In the genomic region with DNA sequence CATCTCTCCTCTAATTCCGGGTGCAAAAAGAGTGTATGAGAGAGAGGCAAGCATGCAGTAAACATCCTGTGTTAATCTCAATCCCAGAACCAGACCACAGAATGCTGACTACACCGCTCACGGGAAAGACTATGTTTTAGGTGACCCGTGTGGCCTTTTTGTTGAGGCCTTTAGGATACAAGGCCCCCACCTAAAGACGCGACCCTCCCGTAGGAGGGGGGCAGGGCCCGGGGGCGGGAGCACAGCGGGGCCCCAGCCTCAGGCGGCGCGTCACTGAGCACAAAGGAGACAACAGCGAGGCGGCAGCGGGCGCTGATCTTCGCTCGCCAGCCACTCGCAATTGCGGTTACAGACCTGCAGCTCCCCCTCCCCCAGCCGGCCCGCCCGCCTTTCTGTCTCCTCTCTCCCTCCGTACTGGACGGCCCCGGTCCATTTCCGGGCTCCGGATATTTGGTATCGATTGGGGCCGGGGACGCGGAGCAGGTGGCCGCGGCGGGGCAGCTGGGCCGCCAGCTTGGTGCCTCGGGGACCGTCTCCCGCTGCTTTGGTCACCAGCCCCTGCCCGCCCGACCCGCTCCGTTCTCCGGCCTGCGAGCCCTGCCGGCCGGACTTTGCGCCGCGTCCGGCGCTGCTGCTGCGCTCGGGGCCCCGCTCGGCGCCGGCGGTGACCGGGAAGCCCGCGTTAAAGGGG, we compare ENCODE assay signal across 8 cellular contexts. TPM values are rescaled to one million over a fixed set of nuclear protein-coding genes. Genes with fewer than 3 reads are reported as not detected.
DNase-seq lines count a peak whose midpoint lies in the region; ATAC-seq lines count a peak whose summit lies in the region.

A gene with protein sequence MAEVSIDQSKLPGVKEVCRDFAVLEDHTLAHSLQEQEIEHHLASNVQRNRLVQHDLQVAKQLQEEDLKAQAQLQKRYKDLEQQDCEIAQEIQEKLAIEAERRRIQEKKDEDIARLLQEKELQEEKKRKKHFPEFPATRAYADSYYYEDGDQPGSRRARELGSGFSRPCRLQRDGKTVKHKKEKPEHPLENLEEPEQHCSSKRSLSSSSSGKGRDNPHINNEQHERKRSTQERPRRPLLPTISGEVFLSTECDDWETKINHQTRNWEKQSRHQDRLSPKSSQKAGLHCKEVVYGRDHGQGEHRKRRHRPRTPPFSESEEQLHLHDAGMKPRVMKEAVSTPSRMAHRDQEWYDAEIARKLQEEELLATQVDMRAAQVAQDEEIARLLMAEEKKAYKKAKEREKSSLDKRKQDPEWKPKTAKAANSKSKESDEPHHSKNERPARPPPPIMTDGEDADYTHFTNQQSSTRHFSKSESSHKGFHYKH (plus strand): TSS at position 432 of the 691 bp plus-strand sequence. CDS start 281 bp downstream, outside the sequence.

- ATAC-seq in GM19043 (IDR thresholded peaks at IDR 0.05; ENCODE audit: low read depth, unreplicated experiment) (peak; percentile 70), HG03139 (IDR thresholded peaks at IDR 0.05; ENCODE audit: unreplicated experiment) (peak; percentile 82), left colon (peak; percentile 94)

- H3K27me3 ChIP-seq in BLaER1, result no peaks in the 10 kb centered on the region

- H3K4me1 ChIP-seq in BLaER1, result peaks cover 25% of the 10 kb centered on the region

- H3K9me3 ChIP-seq in BLaER1, result no peaks in the 10 kb centered on the region

- intact Hi-C loops in left colon (cut with DNase I, micrococcal nuclease), result no loop called here

- peaks cover 22% of the 10 kb centered on the region for H4K20me1 ChIP-seq in BLaER1

- peak within 1 kb of the TSS; percentile 80 for H3K4me2 ChIP-seq in BLaER1

- peak within 1 kb of the TSS; percentile 92 for H3K4me3 ChIP-seq in BLaER1

- H3K27ac ChIP-seq in BLaER1, result peak within 1 kb of the TSS; percentile 97

- H3K36me3 ChIP-seq in BLaER1, result no peaks in the 10 kb centered on the region

- DNase-seq in NCI-H2227 treated with DMSO at 0.1 percent for 48 hours (lab: John Stamatoyannopoulos, UW) (peak; percentile 79), dermis blood vessel endothelial cell (peak; percentile 87), left colon (peak; percentile 90 to 96)
- peak; percentile 66 for DNase-seq in activated CD4-positive, CD25-positive, alpha-beta regulatory T cell treated with anti-CD3 and anti-CD28 coated beads, Interleukin-2, amount 50 U/mL, for 72 hours
- DNase-seq in stimulated activated CD4-positive, alpha-beta T cell treated with anti-CD3 and anti-CD28 coated beads, Interleukin-2, amount 100 ng/mL, for 24 hours, result peak; percentile 50

- H3K9ac ChIP-seq in BLaER1, result peak within 1 kb of the TSS; percentile 95

RNA-seq across cellular contexts. Expression of the gene that starts here (rescaled TPM):
- total RNA-seq in dermis blood vessel endothelial cell (267 and 372 TPM in 2 replicates), left colon (10 to 100 TPM; 46.5 to 53.7 TPM)

Comparison
In these comparisons a context has a peak if more than half of its experiments do, and no peak if none do; other contexts are left out.
1. Peak in every context shown above with its lines: DNase-seq, ATAC-seq, H3K4me3 ChIP-seq and H3K27ac ChIP-seq.